Comparison of ENCODE assay signal across 1 cellular context in genomic region chr4:8459867-8460453, GRCh38.
TF ChIP-seq lines count a peak whose summit lies in the region.

No MANE protein-coding gene starts in this region.

TF ChIP-seq in GM12878, 131 proteins besides CTCF, POLR2A, EP300 and RAD21:
- TF ChIP-seq POU2F2 (IDR thresholded peaks at IDR 0.05; ENCODE audit: borderline replicate concordance, low read depth, low read length) (no peak), RELA (IDR thresholded peaks at IDR 0.05; ENCODE audit: borderline replicate concordance, partially characterized antibody) (no peak), YBX1 (IDR thresholded peaks at IDR 0.05) (no peak), CREB1 (IDR thresholded peaks at IDR 0.05; ENCODE audit: low read depth) (no peak), SREBF1 (IDR thresholded peaks at IDR 0.05; ENCODE audit: low read length) (no peak), ZNF622 (IDR thresholded peaks at IDR 0.05) (no peak), RFX5 (IDR thresholded peaks at IDR 0.05; ENCODE audit: low read depth, low read length) (no peak), RAD51 (IDR thresholded peaks at IDR 0.05) (no peak), SIN3A (IDR thresholded peaks at IDR 0.05; ENCODE audit: low read depth, low read length) (no peak), IKZF1 (conservative IDR thresholded peaks at IDR 0.05) (no peak), ZNF274 (IDR thresholded peaks at IDR 0.05; ENCODE audit: insufficient read depth, insufficient read length) (no peak), ZSCAN29 (IDR thresholded peaks at IDR 0.05) (no peak), PML (IDR thresholded peaks at IDR 0.05; ENCODE audit: low read length) (no peak), PBX3 (IDR thresholded peaks at IDR 0.05; ENCODE audit: insufficient replicate concordance, low read depth, low read length) (no peak), ZBTB11 (CRISPR knock-in tag; IDR thresholded peaks at IDR 0.05) (no peak), SREBF2 (IDR thresholded peaks at IDR 0.05; ENCODE audit: low read length) (no peak)
